8 cellular contexts compared by ENCODE assay signal in the genomic region with DNA sequence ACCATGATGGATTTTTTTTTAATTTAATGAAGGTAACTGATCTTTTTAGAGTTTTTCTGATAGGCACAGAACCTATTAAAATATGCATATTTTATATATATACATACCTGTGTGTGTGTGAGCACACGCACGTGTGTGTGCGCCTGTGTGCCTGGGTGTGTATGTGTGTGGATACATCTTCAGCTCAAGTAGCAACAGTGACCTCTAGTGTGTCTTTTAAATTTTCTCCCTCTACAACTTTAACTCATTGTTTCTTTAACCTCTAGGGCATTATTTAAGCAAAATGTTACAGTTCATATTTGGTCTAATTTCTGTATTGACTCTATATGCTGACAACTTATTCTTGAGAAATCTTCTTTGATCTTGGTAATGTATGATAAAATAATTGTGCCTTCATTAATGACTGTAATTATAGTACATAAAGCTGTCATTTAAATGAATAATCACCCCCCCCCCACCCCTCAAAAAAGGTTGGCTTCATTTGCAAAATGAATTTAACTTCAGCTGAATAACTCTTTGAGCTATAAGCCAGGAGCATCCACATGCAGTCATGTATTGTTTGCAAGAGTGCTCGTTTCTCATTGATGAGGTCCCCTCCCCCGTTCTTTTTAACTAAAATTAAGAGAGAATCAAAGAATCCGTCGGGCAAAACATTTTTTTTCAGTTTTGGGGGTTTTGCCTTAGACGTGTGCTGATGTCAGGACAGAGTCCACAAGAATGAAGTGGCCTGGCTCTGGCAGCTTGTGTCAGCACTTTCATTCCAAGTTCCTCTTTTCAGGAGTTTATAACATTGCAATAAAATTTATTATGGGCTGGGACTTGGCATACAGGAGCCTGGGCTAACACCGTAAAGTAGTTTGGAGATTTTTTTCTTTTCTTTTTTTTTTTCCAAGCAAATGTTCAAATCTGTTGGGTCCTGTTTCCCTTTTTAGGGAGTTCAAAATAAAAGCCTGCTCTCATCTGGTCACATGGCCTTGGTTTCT.
DNase-seq lines count a peak whose midpoint lies in the region; ATAC-seq and TF ChIP-seq lines count a peak whose summit lies in the region.

No MANE protein-coding gene starts in this region.

- CTCF ChIA-PET in BJ (lab: Yijun Ruan, JAX) (interaction anchor here (0.6 to 2.9 kb wide), 25 partner anchors 9 to 1856 kb away, joined by 3 to 22 read pairs (median 3); no protein-coding TSS in a partner anchor), Panc1 (lab: Charles Lee) (interaction anchor here (0.6 kb wide), 2 partner anchors 18 to 1048 kb away, joined by 3 to 7 read pairs; no protein-coding TSS in a partner anchor)

- H3K9me3 Mint-ChIP-seq in activated T-helper 2 cell treated with anti-CD3 and anti-CD28 coated beads, Interferon-gamma antibody, Interleukin-2, Interleukin-4, amounts not matched to agents 10 μg/mL and 5 μg/mL and 100 μg/mL, durations not matched to agents 14 hours and 24 hours and 36 hours, result no peaks in the 10 kb centered on the region

- no peak overlapping the region for H3K27ac ChIP-seq in Panc1 (ENCODE audit: low read length)

- H3K36me3 Mint-ChIP-seq in activated T-helper 2 cell treated with anti-CD3 and anti-CD28 coated beads, Interferon-gamma antibody, Interleukin-2, Interleukin-4, amounts not matched to agents 10 μg/mL and 5 μg/mL and 100 μg/mL, durations not matched to agents 14 hours and 24 hours and 36 hours (ENCODE audit: low read depth), result no peaks in the 10 kb centered on the region

- no peaks in the 10 kb centered on the region for H3K4me1 ChIP-seq in Panc1 (ENCODE audit: control insufficient read depth, insufficient read depth, low read length)

- TF ChIP-seq CTCF in BJ (IDR thresholded peaks at IDR 0.05; ENCODE audit: insufficient read depth, low read depth, low read length) (peak; percentile 61), HFF-Myc (IDR thresholded peaks at IDR 0.05; ENCODE audit: low read depth, low read length, missing control alignments) (peak; percentile 39), Panc1 (IDR thresholded peaks at IDR 0.05) (peak; percentile 74)

- H3K9me3 ChIP-seq in Panc1 (ENCODE audit: control insufficient read depth, insufficient read depth, low read depth, low read length), result no peaks in the 10 kb centered on the region

- DNase-seq in BJ (ENCODE audit: low read depth) (peak; percentile 13), HFF-Myc (ENCODE audit: extremely low read depth, low read depth) (peak; percentile 46), Panc1 (ENCODE audit: low read depth, low spot score) (peak; percentile 28), fibroblast of peridontal ligament (ENCODE audit: extremely low read depth) (peak; percentile 75), pulmonary artery endothelial cell (ENCODE audit: low read depth, low spot score) (peak; percentile 26)
- DNase-seq in activated T-helper 2 cell treated with anti-CD3 and anti-CD28 coated beads, Interferon-gamma antibody, Interleukin-2, Interleukin-4, amounts not matched to agents 10 μg/mL and 5 μg/mL and 100 μg/mL, durations not matched to agents 14 hours and 24 hours and 36 hours (ENCODE audit: low spot score), result no peak
- DNase-seq in activated CD8-positive, alpha-beta memory T cell treated with anti-CD3 and anti-CD28 coated beads, Interleukin-2, amount 50 U/mL, for 48 hours, result no peak

- H3K36me3 ChIP-seq in BJ (ENCODE audit: control insufficient read depth, insufficient read depth, low read length) (no peaks in the 10 kb centered on the region), Panc1 (ENCODE audit: control insufficient read depth, insufficient read depth, low read length) (no peaks in the 10 kb centered on the region)

- H3K27ac Mint-ChIP-seq in activated T-helper 2 cell treated with anti-CD3 and anti-CD28 coated beads, Interferon-gamma antibody, Interleukin-2, Interleukin-4, amounts not matched to agents 10 μg/mL and 5 μg/mL and 100 μg/mL, durations not matched to agents 14 hours and 24 hours and 36 hours, result no peak overlapping the region

- intact Hi-C loops in Panc1 (cut with micrococcal nuclease; ENCODE audit: unreplicated experiment), result no loop called here
- intact Hi-C loops in activated T-helper 2 cell treated with anti-CD3 and anti-CD28 coated beads, Interferon-gamma antibody, Interleukin-2, Interleukin-4, amounts not matched to agents 10 μg/mL and 5 μg/mL and 100 μg/mL, durations not matched to agents 14 hours and 24 hours and 36 hours (cut with micrococcal nuclease), result no loop called here

- H3K27me3 ChIP-seq in BJ (ENCODE audit: control insufficient read depth, insufficient read depth, low read length), result no peaks in the 10 kb centered on the region
- H3K27me3 ChIP-seq in Panc1 (ENCODE audit: control insufficient read depth, insufficient read depth, low read length), result no peaks in the 10 kb centered on the region

- H3K4me3 Mint-ChIP-seq in activated T-helper 2 cell treated with anti-CD3 and anti-CD28 coated beads, Interferon-gamma antibody, Interleukin-2, Interleukin-4, amounts not matched to agents 10 μg/mL and 5 μg/mL and 100 μg/mL, durations not matched to agents 14 hours and 24 hours and 36 hours (ENCODE audit: low read depth), result no peak overlapping the region

- in situ Hi-C loops in Panc1 (cut with HindIII; ENCODE audit: low pct_unique_long_range_greater_than_20kb, low sequenced_read_pairs), result no loop called here

- H3K4me1 Mint-ChIP-seq in activated T-helper 2 cell treated with anti-CD3 and anti-CD28 coated beads, Interferon-gamma antibody, Interleukin-2, Interleukin-4, amounts not matched to agents 10 μg/mL and 5 μg/mL and 100 μg/mL, durations not matched to agents 14 hours and 24 hours and 36 hours (ENCODE audit: low read depth), result no peaks in the 10 kb centered on the region

- no TSS peak for BruUV-seq in Panc1 (replicated peaks; lab: Mats Ljungman, UMichigan)

- no peaks in the 10 kb centered on the region for H3K27me3 Mint-ChIP-seq in activated T-helper 2 cell treated with anti-CD3 and anti-CD28 coated beads, Interferon-gamma antibody, Interleukin-2, Interleukin-4, amounts not matched to agents 10 μg/mL and 5 μg/mL and 100 μg/mL, durations not matched to agents 14 hours and 24 hours and 36 hours (ENCODE audit: low read depth)

- POLR2A ChIA-PET in BJ (lab: Charles Lee), result interaction anchor here (0.6 kb wide), 2 partner anchors 148 to 537 kb away, joined by 3 read pairs; no protein-coding TSS in a partner anchor
- POLR2A ChIA-PET in Panc1 (lab: Charles Lee), result no interaction called here

- ATAC-seq in Panc1 (peak; percentile 74; the same call in 1 of the 2 replicates), GM19397 (IDR thresholded peaks at IDR 0.05; ENCODE audit: unreplicated experiment) (no peak)

- H3K4me3 ChIP-seq in BJ (ENCODE audit: low read depth, low read length) (no peak overlapping the region), HFF-Myc (replicated peaks; ENCODE audit: low read depth, low read length) (no peak overlapping the region), Panc1 (ENCODE audit: low read depth in 2 of 2, low read length in 2 of 2) (no peak overlapping the region)

Comparison
In these comparisons a context has a peak if more than half of its experiments do, and no peak if none do; other contexts are left out.
1. DNase-seq: peak in BJ (single experiment), HFF-Myc (single experiment), Panc1 (single experiment), fibroblast of peridontal ligament (single experiment) and pulmonary artery endothelial cell (single experiment); none in activated T-helper 2 cell treated with anti-CD3 and anti-CD28 coated beads, Interferon-gamma antibody, Interleukin-2, Interleukin-4, amounts not matched to agents 10 μg/mL and 5 μg/mL and 100 μg/mL, durations not matched to agents 14 hours and 24 hours and 36 hours (single experiment) and activated CD8-positive, alpha-beta memory T cell treated with anti-CD3 and anti-CD28 coated beads, Interleukin-2, amount 50 U/mL, for 48 hours (single experiment).
2. Peak in every context shown above with its lines, with median percentiles within 50 percentile points of each other: CTCF ChIP-seq.